1 cellular context compared by ENCODE assay signal in genomic region chr3:13081603-13082360, GRCh38.
TF ChIP-seq lines count a peak whose summit lies in the region.

No MANE protein-coding gene starts in this region.

TF ChIP-seq in K562, 482 proteins besides CTCF, POLR2A, EP300 and RAD21 (continued from another document):
- TF ChIP-seq, protein P1, sequence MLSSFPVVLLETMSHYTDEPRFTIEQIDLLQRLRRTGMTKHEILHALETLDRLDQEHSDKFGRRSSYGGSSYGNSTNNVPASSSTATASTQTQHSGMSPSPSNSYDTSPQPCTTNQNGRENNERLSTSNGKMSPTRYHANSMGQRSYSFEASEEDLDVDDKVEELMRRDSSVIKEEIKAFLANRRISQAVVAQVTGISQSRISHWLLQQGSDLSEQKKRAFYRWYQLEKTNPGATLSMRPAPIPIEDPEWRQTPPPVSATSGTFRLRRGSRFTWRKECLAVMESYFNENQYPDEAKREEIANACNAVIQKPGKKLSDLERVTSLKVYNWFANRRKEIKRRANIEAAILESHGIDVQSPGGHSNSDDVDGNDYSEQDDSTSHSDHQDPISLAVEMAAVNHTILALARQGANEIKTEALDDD (IDR thresholded peaks at IDR 0.05), result no peak
- TF ChIP-seq ZNF609 (CRISPR knock-in tag; IDR thresholded peaks at IDR 0.05; ENCODE audit: borderline replicate concordance) (0 out of 2 replicates have a peak, but pooled peaks have one; percentile 60), BRD9 (IDR thresholded peaks at IDR 0.05; ENCODE audit: low read depth, partially characterized antibody) (no peak), NCOA1 (IDR thresholded peaks at IDR 0.05; ENCODE audit: low read depth) (no peak), STAT5A (IDR thresholded peaks at IDR 0.05; ENCODE audit: borderline replicate concordance, low read length) (no peak), JUND (IDR thresholded peaks at IDR 0.05; ENCODE audit: borderline replicate concordance, low read depth, low read length) (peak; percentile 65; the same call in 1 of the 2 replicates), JUND (tag; IDR thresholded peaks at IDR 0.05; ENCODE audit: borderline replicate concordance, low read depth, low read length) (peak; percentile 45; the same call in 1 of the 3 replicates), TCF3 (CRISPR knock-in tag; IDR thresholded peaks at IDR 0.05) (peak; percentile 87), ELK3 (CRISPR knock-in tag; IDR thresholded peaks at IDR 0.05) (no peak), TCF7L2 (IDR thresholded peaks at IDR 0.05; ENCODE audit: low read depth, low read length) (no peak), SMAD1 (IDR thresholded peaks at IDR 0.05; ENCODE audit: low read depth, low read length, partially characterized antibody) (no peak), TBP (optimal IDR thresholded peaks at IDR 0.05; ENCODE audit: low read depth, low read length) (no peak), CXXC5 (CRISPR knock-in tag; IDR thresholded peaks at IDR 0.05) (peak; percentile 31; the same call in 1 of the 2 replicates), ZNF445 (CRISPR knock-in tag; IDR thresholded peaks at IDR 0.05; ENCODE audit: low read depth) (no peak), MTA1 (IDR thresholded peaks at IDR 0.05; ENCODE audit: borderline replicate concordance) (no peak), CREB1 (IDR thresholded peaks at IDR 0.05) (no peak), CREB1 (CRISPR knock-in tag; IDR thresholded peaks at IDR 0.05) (no peak; the same call in 1 of the 2 replicates), ZNF239 (CRISPR knock-in tag; IDR thresholded peaks at IDR 0.05) (no peak), HEY1 (CRISPR knock-in tag; IDR thresholded peaks at IDR 0.05; ENCODE audit: borderline replicate concordance) (no peak), TEAD4 (IDR thresholded peaks at IDR 0.05; ENCODE audit: low read length) (peak; percentile 77), TEAD4 (CRISPR knock-in tag; IDR thresholded peaks at IDR 0.05; ENCODE audit: borderline replicate concordance) (no peak), ZNF174 (CRISPR knock-in tag; IDR thresholded peaks at IDR 0.05) (no peak), PRPF4 (IDR thresholded peaks at IDR 0.05; ENCODE audit: insufficient read depth, low read depth, low read length, poor library complexity, severe bottlenecking) (no peak), NCOA2 (IDR thresholded peaks at IDR 0.05; ENCODE audit: partially characterized antibody in 2 of 2) (no peak), ZNF76 (CRISPR knock-in tag; IDR thresholded peaks at IDR 0.05; ENCODE audit: borderline replicate concordance) (no peak), HNRNPLL (IDR thresholded peaks at IDR 0.05; ENCODE audit: low read depth, low read length, poor library complexity, severe bottlenecking) (no peak)
- TF ChIP-seq, protein P2, sequence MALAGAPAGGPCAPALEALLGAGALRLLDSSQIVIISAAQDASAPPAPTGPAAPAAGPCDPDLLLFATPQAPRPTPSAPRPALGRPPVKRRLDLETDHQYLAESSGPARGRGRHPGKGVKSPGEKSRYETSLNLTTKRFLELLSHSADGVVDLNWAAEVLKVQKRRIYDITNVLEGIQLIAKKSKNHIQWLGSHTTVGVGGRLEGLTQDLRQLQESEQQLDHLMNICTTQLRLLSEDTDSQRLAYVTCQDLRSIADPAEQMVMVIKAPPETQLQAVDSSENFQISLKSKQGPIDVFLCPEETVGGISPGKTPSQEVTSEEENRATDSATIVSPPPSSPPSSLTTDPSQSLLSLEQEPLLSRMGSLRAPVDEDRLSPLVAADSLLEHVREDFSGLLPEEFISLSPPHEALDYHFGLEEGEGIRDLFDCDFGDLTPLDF (CRISPR knock-in tag; IDR thresholded peaks at IDR 0.05), result no peak
- TF ChIP-seq, protein P3, sequence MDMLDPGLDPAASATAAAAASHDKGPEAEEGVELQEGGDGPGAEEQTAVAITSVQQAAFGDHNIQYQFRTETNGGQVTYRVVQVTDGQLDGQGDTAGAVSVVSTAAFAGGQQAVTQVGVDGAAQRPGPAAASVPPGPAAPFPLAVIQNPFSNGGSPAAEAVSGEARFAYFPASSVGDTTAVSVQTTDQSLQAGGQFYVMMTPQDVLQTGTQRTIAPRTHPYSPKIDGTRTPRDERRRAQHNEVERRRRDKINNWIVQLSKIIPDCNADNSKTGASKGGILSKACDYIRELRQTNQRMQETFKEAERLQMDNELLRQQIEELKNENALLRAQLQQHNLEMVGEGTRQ (CRISPR knock-in tag; IDR thresholded peaks at IDR 0.05), result 0 out of 2 replicates have a peak, but pooled peaks have one; percentile 15
